In the genomic region with DNA sequence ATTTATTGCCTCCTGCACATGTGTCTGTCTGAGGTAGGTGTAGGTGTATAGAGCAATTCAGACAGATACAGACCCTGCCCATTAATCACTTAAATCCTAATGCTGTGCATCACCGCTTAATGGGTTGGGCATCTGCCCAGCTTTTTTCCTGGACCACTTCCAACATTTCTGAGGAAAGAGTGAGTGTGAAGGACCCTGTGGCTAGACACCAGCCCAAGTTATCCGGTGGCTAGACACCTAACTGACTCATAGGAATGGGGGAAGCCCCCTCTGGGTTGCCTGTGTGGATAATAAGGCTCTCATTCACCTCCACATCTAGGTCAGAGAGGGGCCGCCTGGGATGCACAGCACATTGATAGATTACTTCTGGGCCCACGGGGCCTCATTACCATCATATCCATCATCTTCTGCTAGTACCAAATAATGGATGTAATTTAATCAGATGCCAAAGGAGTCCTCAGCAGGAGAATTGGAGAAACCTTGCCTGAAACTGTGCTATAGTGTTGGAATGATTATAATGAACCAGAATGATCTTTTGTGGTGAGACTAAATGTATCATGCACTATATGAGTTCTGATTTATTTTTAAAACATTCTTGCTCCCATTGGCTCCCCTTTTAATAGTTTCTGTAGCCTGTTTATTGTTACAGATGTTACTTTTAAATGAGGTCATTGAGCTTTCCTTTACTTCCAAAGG, we compare ENCODE assay signal across 10 cellular contexts.
DNase-seq lines count a peak whose midpoint lies in the region; ATAC-seq and TF ChIP-seq lines count a peak whose summit lies in the region.
"Had no signal": no experiment of that assay in that cellular context is flagged by ENCODE, and none has a peak within 500 bp of the region (broad histone marks: within the 10 kb centered on the region; RNA-seq: fewer than 3 reads in every experiment).

No MANE protein-coding gene starts in this region.

- H3K27ac Mint-ChIP-seq in activated T-cell treated with anti-CD3 and anti-CD28 coated beads, Interleukin-2, amount 50 U/mL, for 72 hours, result no peak overlapping the region
- peak overlapping the region; percentile 47 for H3K27ac Mint-ChIP-seq in mesothelial cell of epicardium

- peaks cover 6% of the 10 kb centered on the region for H3K4me1 Mint-ChIP-seq in activated T-cell treated with anti-CD3 and anti-CD28 coated beads, Interleukin-2, amount 50 U/mL, for 72 hours (ENCODE audit: low read depth)
- peaks cover 19% of the 10 kb centered on the region for H3K4me1 Mint-ChIP-seq in mesothelial cell of epicardium

- H3K4me3 Mint-ChIP-seq in activated T-cell treated with anti-CD3 and anti-CD28 coated beads, Interleukin-2, amount 50 U/mL, for 72 hours, result peak overlapping the region in 1 of 2 donors; percentile 24
- no peak overlapping the region for H3K4me3 Mint-ChIP-seq in mesothelial cell of epicardium

- DNase-seq in COR-L47 (lab: John Stamatoyannopoulos, UW) (peak; percentile 67), HK-2 (ENCODE audit: unreplicated experiment) (peak; percentile 71), mesothelial cell of epicardium (ENCODE audit: low spot score in 2 of 2, unreplicated experiment in 2 of 2) (no peak), NCI-H146 treated with DMSO at 0.1 percent for 48 hours (lab: John Stamatoyannopoulos, UW; ENCODE audit: unreplicated experiment) (no peak), cortex of kidney (lab: John Stamatoyannopoulos, UW) (no peak)
- peak; percentile 3 to 30 for DNase-seq in activated T-cell treated with anti-CD3 and anti-CD28 coated beads, Interleukin-2, amount 50 U/mL, for 72 hours
- DNase-seq: midbrain, NCI-H1436 had no signal

- no peaks in the 10 kb centered on the region for H3K36me3 Mint-ChIP-seq in activated T-cell treated with anti-CD3 and anti-CD28 coated beads, Interleukin-2, amount 50 U/mL, for 72 hours (ENCODE audit: insufficient read depth in 2 of 2)
- peaks cover 6% of the 10 kb centered on the region for H3K36me3 Mint-ChIP-seq in mesothelial cell of epicardium

- TF ChIP-seq CTCF in mesothelial cell of epicardium (IDR thresholded peaks at IDR 0.05; ENCODE audit: unreplicated experiment), result no peak

- ATAC-seq in activated T-cell treated with anti-CD3 and anti-CD28 coated beads, Interleukin-2, amount 50 U/mL, for 72 hours (replicated peaks in 1 of 2), result peak; percentile 73 to 82
- ATAC-seq in GM21717 (IDR thresholded peaks at IDR 0.05; ENCODE audit: unreplicated experiment) (no peak), GM19463 (IDR thresholded peaks at IDR 0.05; ENCODE audit: unreplicated experiment) (no peak)

- no peaks in the 10 kb centered on the region for H3K27me3 Mint-ChIP-seq in activated T-cell treated with anti-CD3 and anti-CD28 coated beads, Interleukin-2, amount 50 U/mL, for 72 hours (ENCODE audit: low read depth)
- H3K27me3 Mint-ChIP-seq in mesothelial cell of epicardium (ENCODE audit: low read depth), result no peaks in the 10 kb centered on the region

- peaks cover 0 to 2% of the 10 kb centered on the region in 2 donors for H3K9me3 Mint-ChIP-seq in activated T-cell treated with anti-CD3 and anti-CD28 coated beads, Interleukin-2, amount 50 U/mL, for 72 hours
- no peaks in the 10 kb centered on the region for H3K9me3 Mint-ChIP-seq in mesothelial cell of epicardium

Comparison
In these comparisons a context has a peak if more than half of its experiments do, and no peak if none do; other contexts are left out.
1. DNase-seq: peak in COR-L47 (single experiment), HK-2 (single experiment) and activated T-cell treated with anti-CD3 and anti-CD28 coated beads, Interleukin-2, amount 50 U/mL, for 72 hours (2 of 2); none in mesothelial cell of epicardium (0 of 2), NCI-H146 treated with DMSO at 0.1 percent for 48 hours (single experiment) and cortex of kidney (single experiment).
2. ATAC-seq: peak in activated T-cell treated with anti-CD3 and anti-CD28 coated beads, Interleukin-2, amount 50 U/mL, for 72 hours (2 of 2); none in GM21717 (single experiment) and GM19463 (single experiment).